ENCODE assay signal across 20 cellular contexts in genomic region chr1:175665628-175666027, GRCh38.
DNase-seq lines count a peak whose midpoint lies in the region; ATAC-seq and TF ChIP-seq lines count a peak whose summit lies in the region.
"Had no signal": no experiment of that assay in that cellular context is flagged by ENCODE, and none has a peak within 500 bp of the region (broad histone marks: within the 10 kb centered on the region; RNA-seq: fewer than 3 reads in every experiment).

No MANE protein-coding gene starts in this region.

- H3K9me3 ChIP-seq in OCI-LY7 (ENCODE audit: low read length) (no peaks in the 10 kb centered on the region), hepatocyte (ENCODE audit: low read depth) (no peaks in the 10 kb centered on the region), mucosa of descending colon (no peaks in the 10 kb centered on the region)
- H3K9me3 ChIP-seq: BLaER1, Caco-2 had no signal

- peaks cover 3% of the 10 kb centered on the region for H3K27me3 ChIP-seq in hepatocyte
- H3K27me3 ChIP-seq: BLaER1 had no signal

- H3K27ac ChIP-seq in OCI-LY7 (ENCODE audit: low read depth, low read length, poor library complexity, severe bottlenecking), result no peak overlapping the region
- peak overlapping the region; percentile 67 for H3K27ac ChIP-seq in hepatocyte
- H3K27ac ChIP-seq: 22Rv1, BLaER1, C4-2B had no signal

- peaks cover 21% of the 10 kb centered on the region for H3K4me1 ChIP-seq in OCI-LY7 (ENCODE audit: insufficient read depth, low read length, poor library complexity, severe bottlenecking)
- no peaks in the 10 kb centered on the region for H3K4me1 ChIP-seq in hepatocyte (ENCODE audit: insufficient read depth)
- H3K4me1 ChIP-seq in mucosa of descending colon (ENCODE audit: low read depth), result no peaks in the 10 kb centered on the region
- H3K4me1 ChIP-seq: Caco-2 had no signal

- H3K4me3 ChIP-seq in OCI-LY7 (ENCODE audit: low read depth, low read length, poor library complexity, severe bottlenecking), result no peak overlapping the region
- H3K4me3 ChIP-seq in hepatocyte, result no peak overlapping the region
- no peak overlapping the region for H3K4me3 ChIP-seq in mucosa of descending colon
- H3K4me3 ChIP-seq: BLaER1, GM23338 had no signal

- H3K4me2 ChIP-seq in OCI-LY7 (ENCODE audit: low read length), result peak overlapping the region; percentile 15; the same call in 1 of the 2 replicates
- H3K4me2 ChIP-seq in hepatocyte, result no peak overlapping the region
- H3K4me2 ChIP-seq: BLaER1, GM23338 had no signal

- H4K20me1 ChIP-seq in OCI-LY7 (ENCODE audit: insufficient read depth, low read length) (no peaks in the 10 kb centered on the region), hepatocyte (ENCODE audit: insufficient read depth, poor library complexity, severe bottlenecking) (no peaks in the 10 kb centered on the region)
- H4K20me1 ChIP-seq: BLaER1 had no signal

- H3K79me2 ChIP-seq in OCI-LY7 (ENCODE audit: insufficient read depth, low read depth, low read length) (no peaks in the 10 kb centered on the region), hepatocyte (no peaks in the 10 kb centered on the region)

- H2AFZ ChIP-seq in OCI-LY7 (ENCODE audit: low read length), result peak overlapping the region; percentile 54; the same call in 1 of the 2 replicates
- no peak overlapping the region for H2AFZ ChIP-seq in hepatocyte
- H2AFZ ChIP-seq: GM23338 had no signal

- H3K9me2 ChIP-seq in OCI-LY7 (ENCODE audit: insufficient read depth, low read length) (no peaks in the 10 kb centered on the region), hepatocyte (replicated peaks; ENCODE audit: insufficient read depth) (no peaks in the 10 kb centered on the region)

- H3K36me3 ChIP-seq in OCI-LY7 (ENCODE audit: insufficient read depth, low read length) (no peaks in the 10 kb centered on the region), hepatocyte (replicated peaks; ENCODE audit: insufficient read depth, low read depth) (no peaks in the 10 kb centered on the region), mucosa of descending colon (ENCODE audit: low read depth) (no peaks in the 10 kb centered on the region)
- H3K36me3 ChIP-seq: BLaER1 had no signal

- POLR2A ChIA-PET in OCI-LY7 (lab: Charles Lee), result interaction anchor here (0.7 to 1.6 kb wide), 2 partner anchors 8 to 45 kb away, joined by 3 to 9 read pairs; no protein-coding TSS in a partner anchor

- TF ChIP-seq CTCF in OCI-LY7 (conservative IDR thresholded peaks at IDR 0.05; ENCODE audit: low read length), result no peak
- TF ChIP-seq CTCF in hepatocyte (IDR thresholded peaks at IDR 0.05; ENCODE audit: poor library complexity), result no peak
- no peak for TF ChIP-seq CTCF in mucosa of descending colon (IDR thresholded peaks at IDR 0.05)

- 41% methylated on average over 2 of the region's 2 CpGs for WGBS in hepatocyte (ENCODE audit: low lambda C conversion rate, missing lambda C conversion rate)

- intact Hi-C loops in OCI-LY7 (cut with micrococcal nuclease; ENCODE audit: unreplicated experiment), result no loop called here
- intact Hi-C loops in mucosa of descending colon (cut with DNase I, micrococcal nuclease), result no loop called here

- ATAC-seq in mucosa of descending colon (peak; percentile 40), HG03521 (IDR thresholded peaks at IDR 0.05; ENCODE audit: unreplicated experiment) (no peak)
- ATAC-seq: CD8-positive, alpha-beta T cell; GM23338; HCT116 had no signal

- DNase-seq in DMS153 (lab: John Stamatoyannopoulos, UW) (peak; percentile 49), DMS153 treated with DMSO at 0.1 percent for 48 hours (lab: John Stamatoyannopoulos, UW; ENCODE audit: unreplicated experiment) (no peak), OCI-LY7 (ENCODE audit: low spot score) (no peak), hepatocyte (ENCODE audit: low spot score) (peak; percentile 27), mucosa of descending colon (no peak), SW 1271 (lab: John Stamatoyannopoulos, UW) (no peak)
- DNase-seq in activated effector memory CD4-positive, alpha-beta T cell treated with Interleukin-2 at 50 U/mL for 16 hours, result no peak
- DNase-seq: Caco-2; CD4-positive, CD25-positive, alpha-beta regulatory T cell; CD8-positive, alpha-beta T cell; DMS79; EL; GDM1; H9 had no signal

- CTCF ChIA-PET in OCI-LY7 (lab: Charles Lee; ENCODE audit: unreplicated experiment), result interaction anchor here (0.5 kb wide), 1 partner anchor 9 kb away, joined by 5 read pairs; no protein-coding TSS in a partner anchor

- no TSS peak for BruUV-seq in OCI-LY7 (replicated peaks; lab: Mats Ljungman, UMichigan)

Comparison
In these comparisons a context has a peak if more than half of its experiments do, and no peak if none do; other contexts are left out.
1. DNase-seq: peak in DMS153 (single experiment) and hepatocyte (single experiment); none in DMS153 treated with DMSO at 0.1 percent for 48 hours (single experiment), OCI-LY7 (single experiment), mucosa of descending colon (0 of 3), SW 1271 (0 of 2) and activated effector memory CD4-positive, alpha-beta T cell treated with Interleukin-2 at 50 U/mL for 16 hours (single experiment).